In genomic region chr10:71726673-71727428, GRCh38 we compare ENCODE assay signal across 9 cellular contexts. TPM values are rescaled to one million over a fixed set of nuclear protein-coding genes. Genes with fewer than 3 reads are reported as not detected.
DNase-seq lines count a peak whose midpoint lies in the region; ATAC-seq, FAIRE-seq and TF ChIP-seq lines count a peak whose summit lies in the region.
"Had no signal": no experiment of that assay in that cellular context is flagged by ENCODE, and none has a peak within 500 bp of the region (broad histone marks: within the 10 kb centered on the region; RNA-seq: fewer than 3 reads in every experiment).

No MANE protein-coding gene starts in this region.

- intact Hi-C loops in ascending aorta (cut with DNase I) = no loop called here
- intact Hi-C loops in spleen (cut with DNase I; ENCODE audit: low total_unique reads) = loop anchor here (2.0 kb wide), 1 partner anchor 46 kb away; the partner anchor contains the start of gene VSIR

- peak overlapping the region in 2 of 10 experiments; percentile 26 to 43; a peak in 4 of 20 replicates for H3K4me3 ChIP-seq in BLaER1 treated with 17β-estradiol and CSF1 and Interleukin-3, amounts not matched to agents 10 nM and 100 nM
- H3K4me3 ChIP-seq in ascending aorta = no peak overlapping the region
- peak overlapping the region in 1 of 8 donors; percentile 57 for H3K4me3 ChIP-seq in spleen

- peaks cover 58 to 98% (median 90%) of the 10 kb centered on the region in 10 experiments for H3K4me1 ChIP-seq in BLaER1 treated with 17β-estradiol and CSF1 and Interleukin-3, amounts not matched to agents 10 nM and 100 nM
- H3K4me1 ChIP-seq in ascending aorta (peaks cover 11 to 20% of the 10 kb centered on the region in 2 donors), spleen (peaks cover 43 to 85% (median 70%) of the 10 kb centered on the region in 6 donors)

- no peaks in the 10 kb centered on the region for H3K9me3 ChIP-seq in BLaER1 treated with 17β-estradiol and CSF1 and Interleukin-3, amounts not matched to agents 10 nM and 100 nM (replicated peaks in 1 of 11)
- H3K9me3 ChIP-seq in ascending aorta (no peaks in the 10 kb centered on the region), spleen (no peaks in the 10 kb centered on the region)

- H4K20me1 ChIP-seq in BLaER1 treated with 17β-estradiol and CSF1 and Interleukin-3, amounts not matched to agents 10 nM and 100 nM = no peaks in the 10 kb centered on the region

- H3K4me2 ChIP-seq in BLaER1 treated with 17β-estradiol and CSF1 and Interleukin-3, amounts not matched to agents 10 nM and 100 nM = peak overlapping the region; percentile 80 to 95 (median 86)

- peak overlapping the region; percentile 56 to 86 (median 77); a peak in 21 of 22 replicates for H3K9ac ChIP-seq in BLaER1 treated with 17β-estradiol and CSF1 and Interleukin-3, amounts not matched to agents 10 nM and 100 nM

- TF ChIP-seq CTCF in ascending aorta (IDR thresholded peaks at IDR 0.05) = no peak
- TF ChIP-seq CTCF in spleen (IDR thresholded peaks at IDR 0.05 in 8 of 11, conservative IDR thresholded peaks at IDR 0.05 in 3 of 11) = peak in 1 of 11 experiments; percentile 12

- peak overlapping the region; percentile 61 to 97 (median 89) for H3K27ac ChIP-seq in BLaER1 treated with 17β-estradiol and CSF1 and Interleukin-3, amounts not matched to agents 10 nM and 100 nM
- H3K27ac ChIP-seq in ascending aorta (peak overlapping the region; percentile 30 to 58), spleen (peak overlapping the region; percentile 75 to 98 (median 94))

- FAIRE-seq in HTR-8/SVneo (lab: Jason Lieb, UNC) = peak; percentile 52
- FAIRE-seq: G401.6 had no signal

- no peaks in the 10 kb centered on the region for H3K36me3 ChIP-seq in BLaER1 treated with 17β-estradiol and CSF1 and Interleukin-3, amounts not matched to agents 10 nM and 100 nM
- H3K36me3 ChIP-seq in ascending aorta (no peaks in the 10 kb centered on the region), spleen (no peaks in the 10 kb centered on the region)

- 47 to 61% (median 54%) methylated on average over 15 of the region's 15 CpGs for WGBS in spleen, 5 donors

- TF ChIP-seq POLR2A in spleen (IDR thresholded peaks at IDR 0.05) = no peak

- DNase-seq in HTR-8/SVneo (ENCODE audit: insufficient read length, low spot score) (no peak), ascending aorta (ENCODE audit: low spot score in 2 of 2) (no peak), spleen (peak; percentile 82), GOT3 (lab: John Stamatoyannopoulos, UW) (no peak), occipital lobe (lab: John Stamatoyannopoulos, UW) (no peak), NCI-H2107 treated with DMSO at 0.1 percent for 48 hours (lab: John Stamatoyannopoulos, UW; ENCODE audit: unreplicated experiment) (no peak)

- no peaks in the 10 kb centered on the region for H3K27me3 ChIP-seq in BLaER1 treated with 17β-estradiol and CSF1 and Interleukin-3, amounts not matched to agents 10 nM and 100 nM
- H3K27me3 ChIP-seq in ascending aorta = no peaks in the 10 kb centered on the region
- no peaks in the 10 kb centered on the region for H3K27me3 ChIP-seq in spleen (replicated peaks in 1 of 7)

- peak; percentile 38 for ATAC-seq in GM19463 (IDR thresholded peaks at IDR 0.05; ENCODE audit: unreplicated experiment)

RNA-seq across cellular contexts. Expression of gene C10orf105, which starts 7.3 kb away (rescaled TPM):
- not detected for total RNA-seq in ascending aorta
- 1 to 10 TPM; 1.4 to 4.4 (median 3.4) TPM for total RNA-seq in spleen
- under 1 TPM; 0.08 to 0.38 (median 0.20) TPM for polyA plus RNA-seq in spleen
- under 0.01 TPM for total RNA-seq in occipital lobe

RNA-seq across cellular contexts. Expression of gene VSIR, which starts 46.5 kb away (rescaled TPM):
- total RNA-seq in ascending aorta (193 TPM), spleen (100 to 1,000 TPM; 202 to 512 (median 313) TPM), occipital lobe (8.1 TPM)
- polyA plus RNA-seq in spleen = 10 to 100 TPM; 34.5 to 84.3 (median 50.4) TPM

Comparison
In these comparisons a context has a peak if more than half of its experiments do, and no peak if none do; other contexts are left out.
1. H3K27ac ChIP-seq: peak in every context shown above with its lines; median percentile 94 in spleen; 89 in BLaER1 treated with 17β-estradiol and CSF1 and Interleukin-3, amounts not matched to agents 10 nM and 100 nM; 44 in ascending aorta.
2. RNA of gene VSIR, which starts 46.5 kb away (total RNA-seq): 202 to 512 TPM in spleen and 193 TPM in ascending aorta (single experiment); 8.1 TPM in occipital lobe (single experiment); every median in the first group is over 10 times any median in the second.